17 cellular contexts compared by ENCODE assay signal in genomic region chr12:46682148-46682547, GRCh38.
DNase-seq lines count a peak whose midpoint lies in the region; ATAC-seq and TF ChIP-seq lines count a peak whose summit lies in the region.
"Had no signal": no experiment of that assay in that cellular context is flagged by ENCODE, and none has a peak within 500 bp of the region (broad histone marks: within the 10 kb centered on the region; RNA-seq: fewer than 3 reads in every experiment).

No MANE protein-coding gene starts in this region.

- no peak overlapping the region for H2AK9ac ChIP-seq in IMR-90 (replicated peaks; ENCODE audit: low read depth, low read length, poor library complexity)

- no peak overlapping the region for H3K18ac ChIP-seq in IMR-90 (ENCODE audit: low read depth, low read length)

- BruUV-seq in IMR-90 (replicated peaks; lab: Mats Ljungman, UMichigan) (no TSS peak), PC-9 (replicated peaks; lab: Mats Ljungman, UMichigan) (no TSS peak)

- POLR2A ChIA-PET in IMR-90 (lab: Charles Lee; ENCODE audit: unreplicated experiment): no interaction called here
- POLR2A ChIA-PET in PC-9 (lab: Charles Lee; ENCODE audit: unreplicated experiment): interaction anchor here (0.6 kb wide), 2 partner anchors 550 to 1076 kb away, joined by 3 to 19 read pairs; partner anchors contain the start of gene RAPGEF3

- TF ChIP-seq CTCF in IMR-90 (conservative IDR thresholded peaks at IDR 0.05; ENCODE audit: low read depth, low read length): no peak
- TF ChIP-seq CTCF in OCI-LY3 (IDR thresholded peaks at IDR 0.05; ENCODE audit: low read depth, low read length): 0 out of 2 replicates have a peak, but pooled peaks have one; percentile 17
- peak; percentile 26 for TF ChIP-seq CTCF in foreskin keratinocyte (conservative IDR thresholded peaks at IDR 0.05)
- TF ChIP-seq CTCF in liver (IDR thresholded peaks at IDR 0.05; ENCODE audit: low read depth, low read length, missing input control): no peak
- TF ChIP-seq CTCF in PC-9 (conservative IDR thresholded peaks at IDR 0.05): no peak

- no peak overlapping the region for H4K91ac ChIP-seq in IMR-90 (ENCODE audit: insufficient read depth, low read depth, low read length)

- no peak for TF ChIP-seq POLR2A in IMR-90 (IDR thresholded peaks at IDR 0.05; ENCODE audit: low read depth, low read length)

- no peak overlapping the region for H3K27ac ChIP-seq in IMR-90 (ENCODE audit: insufficient read depth, low read length)
- no peak overlapping the region for H3K27ac ChIP-seq in OCI-LY3 (ENCODE audit: low read length)
- H3K27ac ChIP-seq in foreskin keratinocyte: no peak overlapping the region
- H3K27ac ChIP-seq in liver (ENCODE audit: low read depth in 1 of 2, low read length in 2 of 2): no peak overlapping the region
- no peak overlapping the region for H3K27ac ChIP-seq in PC-9
- H3K27ac ChIP-seq: GM23248, HL-60 had no signal

- TF ChIP-seq RAD21 in IMR-90 (IDR thresholded peaks at IDR 0.05; ENCODE audit: low read length) (no peak), liver (IDR thresholded peaks at IDR 0.05) (peak; percentile 30 to 34)

- no peak overlapping the region for H3K23ac ChIP-seq in IMR-90 (ENCODE audit: low read depth, low read length)

- H2BK20ac ChIP-seq in IMR-90 (ENCODE audit: low read depth, low read length): no peak overlapping the region

- in situ Hi-C loops in IMR-90 (cut with MboI; ENCODE audit: low sequenced_read_pairs): loop anchor here (25.0 kb wide), 2 partner anchors 255 to 520 kb away; no protein-coding TSS in a partner anchor
- in situ Hi-C loops in HAP-1 (cut with MboI; ENCODE audit: low sequenced_read_pairs): no loop called here

- no peaks in the 10 kb centered on the region for H3K9me2 ChIP-seq in PC-9 (ENCODE audit: insufficient read depth)

- no CpG with 5 or more reads among the region's 1 CpG for WGBS in IMR-90 (ENCODE audit: extremely low coverage in 2 of 2, insufficient read length in 1 of 2), 2 experiments
- WGBS in liver: 46% methylated on average over 1 of the region's 1 CpG

- H3K4me2 ChIP-seq in IMR-90 (ENCODE audit: low read depth, low read length) (no peak overlapping the region), OCI-LY3 (ENCODE audit: low read length) (no peak overlapping the region), PC-9 (no peak overlapping the region)

- H2BK120ac ChIP-seq in IMR-90 (ENCODE audit: low read depth, low read length): no peak overlapping the region

- DNase-seq in IMR-90 (no peak), foreskin keratinocyte (no peak), Right ventricle myocardium inferior (ENCODE audit: missing footprints) (no peak), HAP-1 (ENCODE audit: low spot score in 2 of 2) (no peak), PC-9 (no peak)
- DNase-seq: ACHN; BE2C; C1 segment of cervical spinal cord; Caco-2; CD4-positive, CD25-positive, alpha-beta regulatory T cell; DMS79 treated with DMSO at 0.1 percent for 48 hours; GM23248; HCEC 1CT had no signal

- no peak overlapping the region for H2AK5ac ChIP-seq in IMR-90 (ENCODE audit: low read depth, low read length)

- CTCF ChIA-PET in IMR-90 (lab: Yijun Ruan, JAX) (no interaction called here), PC-9 (lab: Charles Lee) (no interaction called here)

- no peak overlapping the region for H3K56ac ChIP-seq in IMR-90 (ENCODE audit: extremely low read depth, insufficient read depth, low read length)

- dilution Hi-C loops in IMR-90 (cut with HindIII; ENCODE audit: low sequenced_read_pairs, unreplicated experiment): no loop called here

- no peaks in the 10 kb centered on the region for H3K36me3 ChIP-seq in IMR-90 (ENCODE audit: control insufficient read depth, insufficient read depth, low read length)
- peaks cover 5% of the 10 kb centered on the region for H3K36me3 ChIP-seq in OCI-LY3 (replicated peaks; ENCODE audit: low read depth, low read length)
- no peaks in the 10 kb centered on the region for H3K36me3 ChIP-seq in liver (ENCODE audit: control insufficient read depth in 4 of 4, insufficient read depth in 3 of 4, low read depth in 1 of 4, low read length in 3 of 4)
- no peaks in the 10 kb centered on the region for H3K36me3 ChIP-seq in HAP-1 (replicated peaks)
- H3K36me3 ChIP-seq in PC-9 (ENCODE audit: low read depth): no peaks in the 10 kb centered on the region
- H3K36me3 ChIP-seq: BE2C had no signal

- H3K9me3 ChIP-seq in IMR-90 (ENCODE audit: control insufficient read depth, insufficient read depth, low read length) (peaks cover 6% of the 10 kb centered on the region), OCI-LY3 (ENCODE audit: insufficient read depth, low read length) (no peaks in the 10 kb centered on the region), liver (ENCODE audit: control insufficient read depth in 4 of 4, low read length in 3 of 4) (no peaks in the 10 kb centered on the region), HAP-1 (no peaks in the 10 kb centered on the region), PC-9 (ENCODE audit: insufficient read depth, low read depth) (peaks cover 9% of the 10 kb centered on the region; the same call in 1 of the 2 replicates)
- H3K9me3 ChIP-seq: BE2C had no signal

- intact Hi-C loops in IMR-90 (cut with micrococcal nuclease) (loop anchor here (1.0 kb wide), 1 partner anchor 39 kb away; no protein-coding TSS in a partner anchor), Right ventricle myocardium inferior (cut with DNase I) (no loop called here), PC-9 (cut with micrococcal nuclease; ENCODE audit: unreplicated experiment) (no loop called here)

- H4K5ac ChIP-seq in IMR-90 (ENCODE audit: low read depth, low read length): no peak overlapping the region

- H3K9ac ChIP-seq in IMR-90 (ENCODE audit: low read depth, low read length) (no peak overlapping the region), OCI-LY3 (ENCODE audit: low read length) (no peak overlapping the region), liver (ENCODE audit: low read depth in 1 of 2, low read length in 2 of 2) (no peak overlapping the region)
- H3K9ac ChIP-seq: GM23248 had no signal

- H3K9me1 ChIP-seq in IMR-90 (ENCODE audit: insufficient read depth, low read length): no peaks in the 10 kb centered on the region

- H3F3A ChIP-seq in PC-9 (ENCODE audit: insufficient read depth, low read depth): no peaks in the 10 kb centered on the region

- no peaks in the 10 kb centered on the region; a peak in 2 of 4 replicates for H3K79me1 ChIP-seq in IMR-90 (ENCODE audit: low read depth in 1 of 2, low read length in 2 of 2)

- H3K27me3 ChIP-seq in IMR-90 (ENCODE audit: control insufficient read depth, insufficient read depth, low read length) (no peaks in the 10 kb centered on the region), OCI-LY3 (ENCODE audit: low read depth, low read length) (no peaks in the 10 kb centered on the region), foreskin keratinocyte (no peaks in the 10 kb centered on the region), liver (ENCODE audit: control insufficient read depth in 4 of 4, insufficient read depth in 4 of 4, low read length in 3 of 4) (no peaks in the 10 kb centered on the region), HAP-1 (ENCODE audit: low read depth) (no peaks in the 10 kb centered on the region), PC-9 (ENCODE audit: insufficient read depth, low read depth) (no peaks in the 10 kb centered on the region)

- 0 out of 2 replicates have a peak overlapping the region, but pooled peaks have one; percentile 10 for H3K4ac ChIP-seq in IMR-90 (ENCODE audit: low read depth, low read length)

- H3K14ac ChIP-seq in IMR-90 (replicated peaks; ENCODE audit: low read depth, low read length): no peak overlapping the region

- ATAC-seq in IMR-90 (ENCODE audit: low read depth): no peak
- ATAC-seq in foreskin keratinocyte: no peak
- ATAC-seq in Right ventricle myocardium inferior: no peak
- ATAC-seq: K562 had no signal

- H4K20me1 ChIP-seq in IMR-90 (ENCODE audit: insufficient read depth, low read length) (no peaks in the 10 kb centered on the region), OCI-LY3 (ENCODE audit: insufficient read depth, low read length) (no peaks in the 10 kb centered on the region), PC-9 (ENCODE audit: insufficient read depth) (no peaks in the 10 kb centered on the region)

- 0 out of 3 replicates have a peak overlapping the region, but pooled peaks have one; percentile 22 for H2BK15ac ChIP-seq in IMR-90 (ENCODE audit: low read depth, low read length)

- no peak overlapping the region for H2BK5ac ChIP-seq in IMR-90 (ENCODE audit: low read depth, low read length, poor library complexity, severe bottlenecking)

- 0 out of 2 replicates have a peak, but pooled peaks cover 1% of the 10 kb centered on the region for H3K4me1 ChIP-seq in IMR-90 (ENCODE audit: control insufficient read depth, insufficient read depth, low read length)
- H3K4me1 ChIP-seq in OCI-LY3 (ENCODE audit: low read length): peaks cover 7% of the 10 kb centered on the region
- peaks cover 31% of the 10 kb centered on the region for H3K4me1 ChIP-seq in foreskin keratinocyte
- no peaks in the 10 kb centered on the region for H3K4me1 ChIP-seq in liver (ENCODE audit: control insufficient read depth in 4 of 4, insufficient read depth in 4 of 4, low read length in 3 of 4)
- no peaks in the 10 kb centered on the region for H3K4me1 ChIP-seq in HAP-1
- peaks cover 7% of the 10 kb centered on the region; the same call in 1 of the 2 replicates for H3K4me1 ChIP-seq in PC-9 (replicated peaks; ENCODE audit: insufficient read depth)
- H3K4me1 ChIP-seq: BE2C, Caco-2 had no signal

- no peak overlapping the region for H3K4me3 ChIP-seq in IMR-90 (ENCODE audit: insufficient read depth, low read depth, low read length)
- H3K4me3 ChIP-seq in OCI-LY3 (ENCODE audit: low read length): no peak overlapping the region
- H3K4me3 ChIP-seq in liver (ENCODE audit: low read depth in 1 of 3, low read length in 3 of 3): no peak overlapping the region
- no peak overlapping the region for H3K4me3 ChIP-seq in HAP-1
- no peak overlapping the region for H3K4me3 ChIP-seq in PC-9
- H3K4me3 ChIP-seq: GM23248, K562 had no signal

- H3K79me2 ChIP-seq in OCI-LY3 (ENCODE audit: low read length): no peaks in the 10 kb centered on the region
- H3K79me2 ChIP-seq in PC-9 (ENCODE audit: low read depth): no peaks in the 10 kb centered on the region

- H2AFZ ChIP-seq in IMR-90 (replicated peaks; ENCODE audit: low read length, poor library complexity) (no peak overlapping the region), OCI-LY3 (ENCODE audit: low read depth, low read length) (no peak overlapping the region), PC-9 (no peak overlapping the region)
- H2AFZ ChIP-seq: GM23248 had no signal

- no peak overlapping the region for H4K8ac ChIP-seq in IMR-90 (ENCODE audit: low read depth in 2 of 2, low read length in 2 of 2)

TF ChIP-seq in IMR-90, 13 proteins besides CTCF, POLR2A, EP300 and RAD21 (continues in another document):
- no peak for TF ChIP-seq FOS (IDR thresholded peaks at IDR 0.05; ENCODE audit: low read depth, low read length)

TF ChIP-seq in liver, 16 proteins besides CTCF, POLR2A, EP300 and RAD21 (continues in another document):
- TF ChIP-seq JUND (IDR thresholded peaks at IDR 0.05) (no peak), NR2F2 (IDR thresholded peaks at IDR 0.05) (no peak)

Comparison
In these comparisons a context has a peak if more than half of its experiments do, and no peak if none do; other contexts are left out.
1. CTCF ChIP-seq: peak in OCI-LY3 (single experiment) and foreskin keratinocyte (single experiment); none in IMR-90 (single experiment), liver (single experiment) and PC-9 (single experiment).